Comparison of ENCODE assay signal across 17 cellular contexts in genomic region chr1:88768816-88769215, GRCh38.
DNase-seq lines count a peak whose midpoint lies in the region; ATAC-seq and TF ChIP-seq lines count a peak whose summit lies in the region.
"Had no signal": no experiment of that assay in that cellular context is flagged by ENCODE, and none has a peak within 500 bp of the region (broad histone marks: within the 10 kb centered on the region; RNA-seq: fewer than 3 reads in every experiment).

No MANE protein-coding gene starts in this region.

- BruUV-seq in Calu3 (replicated peaks; lab: Mats Ljungman, UMichigan) (no TSS peak), Panc1 (replicated peaks; lab: Mats Ljungman, UMichigan) (no TSS peak)

- H3K36me3 ChIP-seq in Panc1 (ENCODE audit: control insufficient read depth, insufficient read depth, low read length) (peaks cover 7% of the 10 kb centered on the region; the same call in 1 of the 2 replicates), heart right ventricle (peaks cover 0 to 52% (median 13%) of the 10 kb centered on the region in 9 donors)

- in situ Hi-C loops in Panc1 (cut with HindIII; ENCODE audit: low pct_unique_long_range_greater_than_20kb, low sequenced_read_pairs), result no loop called here

- H3K36me3 Mint-ChIP-seq in Calu3 (ENCODE audit: insufficient read depth, unreplicated experiment), result peaks cover 33% of the 10 kb centered on the region

- H3K27me3 Mint-ChIP-seq in Calu3 (ENCODE audit: unreplicated experiment), result no peaks in the 10 kb centered on the region

- no peaks in the 10 kb centered on the region for H3K4me1 ChIP-seq in Panc1 (ENCODE audit: control insufficient read depth, insufficient read depth, low read length)
- H3K4me1 ChIP-seq in heart right ventricle, result peaks cover 0 to 14% (median 0%) of the 10 kb centered on the region in 9 donors
- H3K4me1 ChIP-seq: right lobe of liver had no signal

- H3K27ac Mint-ChIP-seq in Calu3 (ENCODE audit: unreplicated experiment), result peak overlapping the region; percentile 92

- no peaks in the 10 kb centered on the region for H3K9me3 ChIP-seq in Panc1 (ENCODE audit: control insufficient read depth, insufficient read depth, low read depth, low read length)
- H3K9me3 ChIP-seq in heart right ventricle, result no peaks in the 10 kb centered on the region
- H3K9me3 ChIP-seq: right lobe of liver, SK-N-SH had no signal

- H3K9me3 Mint-ChIP-seq in Calu3 (ENCODE audit: low read depth, unreplicated experiment), result no peaks in the 10 kb centered on the region

- POLR2A ChIA-PET in Panc1 (lab: Charles Lee), result no interaction called here

- 91 to 94% methylated on average over 5 of the region's 5 CpGs for WGBS in heart right ventricle, 2 donors

- CTCF ChIA-PET in Calu3 (lab: Charles Lee) (interaction anchor here (0.6 to 1.3 kb wide), 4 partner anchors 26 to 767 kb away, joined by 3 to 4 read pairs (median 4); partner anchors contain the start of gene PKN2), Panc1 (lab: Charles Lee) (no interaction called here)

- ATAC-seq in Panc1 (0 out of 2 replicates have a peak, but pooled peaks have one; percentile 21), esophagus mucosa (peak; percentile 86), heart right ventricle (no peak)
- ATAC-seq: K562, right lobe of liver had no signal

- DNase-seq in Calu3 (peak; percentile 39), Panc1 (ENCODE audit: low read depth, low spot score) (no peak), renal cortical epithelial cell (ENCODE audit: low read depth) (peak; percentile 35), heart right ventricle (no peak)
- no peak for DNase-seq in activated effector memory CD4-positive, alpha-beta T cell treated with anti-CD3 and anti-CD28 coated beads, Interleukin-2, amount 50 U/mL, for 16 hours
- DNase-seq in NK-92 treated with Interleukin-12 subunit alpha and Interleukin-12 subunit beta, amount 100 ng/mL, for 24 hours (lab: John Stamatoyannopoulos, UW), result no peak
- DNase-seq: activated CD4-positive, alpha-beta T cell treated with anti-CD3 and anti-CD28 coated beads for 48 hours; caudate nucleus; effector CD8-positive, alpha-beta T cell; GDM1; midbrain; NCI-H69; right lobe of liver; SK-N-SH; stimulated activated CD4-positive, alpha-beta T cell treated with anti-CD3 and anti-CD28 coated beads, Interleukin-1b, Interleukin-23, amount 100 ng/mL, for 48 hours had no signal

- intact Hi-C loops in Calu3 (cut with micrococcal nuclease; ENCODE audit: unreplicated experiment) (no loop called here), Panc1 (cut with micrococcal nuclease; ENCODE audit: unreplicated experiment) (no loop called here), heart right ventricle (cut with DNase I) (no loop called here)

- H3K4me3 Mint-ChIP-seq in Calu3 (ENCODE audit: low read depth, unreplicated experiment), result peak overlapping the region; percentile 33

- peaks cover 48% of the 10 kb centered on the region for H3K4me1 Mint-ChIP-seq in Calu3 (ENCODE audit: low read depth, unreplicated experiment)

- H3K27me3 ChIP-seq in Panc1 (ENCODE audit: control insufficient read depth, insufficient read depth, low read length) (no peaks in the 10 kb centered on the region), heart right ventricle (no peaks in the 10 kb centered on the region)
- H3K27me3 ChIP-seq: right lobe of liver had no signal

- H3K4me3 ChIP-seq in Panc1 (ENCODE audit: low read depth in 2 of 2, low read length in 2 of 2), result no peak overlapping the region
- no peak overlapping the region for H3K4me3 ChIP-seq in heart right ventricle
- H3K4me3 ChIP-seq: K562, right lobe of liver had no signal

- H3K27ac ChIP-seq in Panc1 (ENCODE audit: low read length) (no peak overlapping the region), heart right ventricle (peak overlapping the region in 1 of 10 donors; percentile 11)
- H3K27ac ChIP-seq: right lobe of liver had no signal

- TF ChIP-seq CTCF in Calu3 (IDR thresholded peaks at IDR 0.05; ENCODE audit: unreplicated experiment) (no peak), Panc1 (IDR thresholded peaks at IDR 0.05) (no peak), heart right ventricle (IDR thresholded peaks at IDR 0.05) (no peak)

Comparison
In these comparisons a context has a peak if more than half of its experiments do, and no peak if none do; other contexts are left out.
1. DNase-seq: peak in Calu3 (single experiment) and renal cortical epithelial cell (single experiment); none in Panc1 (single experiment), activated effector memory CD4-positive, alpha-beta T cell treated with anti-CD3 and anti-CD28 coated beads, Interleukin-2, amount 50 U/mL, for 16 hours (single experiment), heart right ventricle (0 of 2) and NK-92 treated with Interleukin-12 subunit alpha and Interleukin-12 subunit beta, amount 100 ng/mL, for 24 hours (single experiment).
2. ATAC-seq: peak in Panc1 (single experiment) and esophagus mucosa (single experiment); none in heart right ventricle (0 of 8).